Comparison of ENCODE assay signal across 8 cellular contexts in genomic region chr6:159252955-159253508, GRCh38.
DNase-seq lines count a peak whose midpoint lies in the region; ATAC-seq and TF ChIP-seq lines count a peak whose summit lies in the region.

No MANE protein-coding gene starts in this region.

- H3K27me3 ChIP-seq in RWPE2 (ENCODE audit: insufficient read depth, poor library complexity, severe bottlenecking) (no peaks in the 10 kb centered on the region), esophagus squamous epithelium (no peaks in the 10 kb centered on the region)

- DNase-seq in ELF-1 (ENCODE audit: low read depth, low spot score) (peak; percentile 52), LNCaP clone FGC (ENCODE audit: low read depth) (no peak), RWPE2 (ENCODE audit: low spot score) (no peak), esophagus squamous epithelium (lab: John Stamatoyannopoulos, UW) (no peak), neural crest cell (ENCODE audit: low read depth, low spot score) (peak; percentile 12)

- no peaks in the 10 kb centered on the region for H3K36me3 ChIP-seq in RWPE2 (ENCODE audit: low read depth)
- no peaks in the 10 kb centered on the region for H3K36me3 ChIP-seq in esophagus squamous epithelium

- H3K27ac Mint-ChIP-seq in neural crest cell (ENCODE audit: unreplicated experiment), result no peak overlapping the region

- WGBS in esophagus squamous epithelium, 2 donors, result 23 to 31% methylated on average over 10 of the region's 10 CpGs

- no peak overlapping the region for H3K4me3 ChIP-seq in LNCaP clone FGC (ENCODE audit: low read depth, low read length)
- peak overlapping the region; percentile 9 for H3K4me3 ChIP-seq in RWPE2 (ENCODE audit: severe bottlenecking)
- H3K4me3 ChIP-seq in esophagus squamous epithelium, result peak overlapping the region in 3 of 4 donors; percentile 29 to 47 (median 30)

- H3K4me1 ChIP-seq in RWPE2 (ENCODE audit: insufficient read depth, poor library complexity, severe bottlenecking) (no peaks in the 10 kb centered on the region), esophagus squamous epithelium (peaks cover 0 to 24% (median 0%) of the 10 kb centered on the region in 3 donors)

- peaks cover 3% of the 10 kb centered on the region for H3K9me3 Mint-ChIP-seq in neural crest cell

- intact Hi-C loops in esophagus squamous epithelium (cut with DNase I), result no loop called here

- ATAC-seq in GM21529 (IDR thresholded peaks at IDR 0.05; ENCODE audit: unreplicated experiment) (peak; percentile 85), RWPE2 (ENCODE audit: low read depth) (peak; percentile 93), HG03097 (IDR thresholded peaks at IDR 0.05; ENCODE audit: low FRiP score, unreplicated experiment) (no peak), HG03354 (IDR thresholded peaks at IDR 0.05; ENCODE audit: poor library complexity, severe bottlenecking, unreplicated experiment) (no peak)

- no peak overlapping the region for H3K4me3 Mint-ChIP-seq in neural crest cell

- H3K9me3 ChIP-seq in RWPE2 (ENCODE audit: severe bottlenecking) (no peaks in the 10 kb centered on the region), esophagus squamous epithelium (no peaks in the 10 kb centered on the region)

- no peaks in the 10 kb centered on the region for H3K36me3 Mint-ChIP-seq in neural crest cell (ENCODE audit: low read depth)

- H3K27me3 Mint-ChIP-seq in neural crest cell (ENCODE audit: low read depth), result peaks cover 21% of the 10 kb centered on the region

- no peak for TF ChIP-seq POLR2A in esophagus squamous epithelium (IDR thresholded peaks at IDR 0.05)

- TF ChIP-seq CTCF in LNCaP clone FGC (IDR thresholded peaks at IDR 0.05; ENCODE audit: control insufficient read depth, extremely low read depth, insufficient read depth) (0 out of 2 replicates have a peak, but pooled peaks have one; percentile 35), RWPE2 (IDR thresholded peaks at IDR 0.05; ENCODE audit: poor library complexity, severe bottlenecking) (peak; percentile 76), esophagus squamous epithelium (IDR thresholded peaks at IDR 0.05) (peak; percentile 34 to 74 (median 58)), neural crest cell (conservative IDR thresholded peaks at IDR 0.05) (peak; percentile 73)

- no peaks in the 10 kb centered on the region for H3K4me1 Mint-ChIP-seq in neural crest cell

- H3K27ac ChIP-seq in RWPE2 (ENCODE audit: poor library complexity, severe bottlenecking) (no peak overlapping the region), esophagus squamous epithelium (peak overlapping the region in 1 of 4 donors; percentile 17)

Comparison
In these comparisons a context has a peak if more than half of its experiments do, and no peak if none do; other contexts are left out.
1. DNase-seq: peak in ELF-1 (single experiment) and neural crest cell (single experiment); none in LNCaP clone FGC (single experiment), RWPE2 (single experiment) and esophagus squamous epithelium (single experiment).
2. ATAC-seq: peak in GM21529 (single experiment) and RWPE2 (single experiment); none in HG03097 (single experiment) and HG03354 (single experiment).
3. Peak in every context shown above with its lines, with median percentiles within 50 percentile points of each other: CTCF ChIP-seq.